In the genomic region with DNA sequence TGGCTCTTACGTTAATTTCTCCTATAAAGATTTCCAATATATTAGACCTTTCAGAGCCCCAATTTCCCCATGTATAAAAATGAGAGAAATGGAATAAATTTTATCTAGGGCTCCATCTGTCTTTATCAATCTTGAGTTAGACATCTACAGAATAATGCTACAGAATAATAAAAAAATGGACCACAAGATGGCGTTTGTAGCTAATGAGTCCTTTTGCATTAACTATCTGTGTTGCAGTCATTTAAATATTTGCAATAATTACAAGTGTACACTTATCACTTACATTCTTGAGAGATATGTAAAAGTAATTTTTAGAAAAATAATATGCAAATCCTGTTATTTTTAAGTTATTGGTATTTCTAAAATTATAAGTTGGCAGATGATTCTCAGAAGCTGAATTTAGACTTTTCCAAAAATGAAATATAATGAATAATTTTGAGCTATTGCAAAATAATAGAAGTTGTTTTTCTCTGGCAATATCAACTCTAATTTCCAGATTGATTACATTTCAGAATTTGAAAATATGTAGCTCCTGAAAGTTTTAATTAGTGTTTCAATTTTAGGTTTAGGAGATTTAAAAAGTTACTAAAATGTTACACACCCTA, we compare ENCODE assay signal across 9 cellular contexts.
DNase-seq lines count a peak whose midpoint lies in the region; ATAC-seq and TF ChIP-seq lines count a peak whose summit lies in the region.
"Had no signal": no experiment of that assay in that cellular context is flagged by ENCODE, and none has a peak within 500 bp of the region (broad histone marks: within the 10 kb centered on the region; RNA-seq: fewer than 3 reads in every experiment).

No MANE protein-coding gene starts in this region.

- no peaks in the 10 kb centered on the region for H3K36me3 Mint-ChIP-seq in neural crest cell (ENCODE audit: low read depth)
- no peaks in the 10 kb centered on the region for H3K36me3 Mint-ChIP-seq in activated T-helper 17 cell treated with anti-CD3 and anti-CD28 coated beads, Interleukin-2, amount 50 U/mL, for 72 hours (ENCODE audit: low read depth)

- DNase-seq in NCI-H2081 (lab: John Stamatoyannopoulos, UW) (peak; percentile 2 to 18), NCI-H2081 treated with DMSO at 0.1 percent for 48 hours (lab: John Stamatoyannopoulos, UW) (no peak), HT1080 (ENCODE audit: low read depth) (peak; percentile 1), astrocyte of the cerebellum (ENCODE audit: low read depth) (peak; percentile 3), neural crest cell (ENCODE audit: low read depth, low spot score) (no peak), H4 (ENCODE audit: low spot score) (no peak), HEK293T (ENCODE audit: extremely low spot score) (no peak)

- H3K4me3 Mint-ChIP-seq in neural crest cell = no peak overlapping the region
- no peak overlapping the region for H3K4me3 Mint-ChIP-seq in activated T-helper 17 cell treated with anti-CD3 and anti-CD28 coated beads, Interleukin-2, amount 50 U/mL, for 72 hours
- H3K4me3 Mint-ChIP-seq: stimulated activated naive CD8-positive, alpha-beta T cell treated with anti-CD3 and anti-CD28 coated beads, Interleukin-15, Interleukin-2, amounts not matched to agents 100 ng/mL and 50 ng/mL, for 24 hours had no signal

- H3K4me3 ChIP-seq in astrocyte of the cerebellum (ENCODE audit: low read depth, low read length) = no peak overlapping the region

- H3K4me1 Mint-ChIP-seq in neural crest cell = no peaks in the 10 kb centered on the region
- H3K4me1 Mint-ChIP-seq in activated T-helper 17 cell treated with anti-CD3 and anti-CD28 coated beads, Interleukin-2, amount 50 U/mL, for 72 hours = no peaks in the 10 kb centered on the region

- TF ChIP-seq CTCF in astrocyte of the cerebellum (IDR thresholded peaks at IDR 0.05; ENCODE audit: low read depth, low read length, missing control alignments) (peak; percentile 14), neural crest cell (conservative IDR thresholded peaks at IDR 0.05) (peak; percentile 62)

- ATAC-seq in activated T-helper 17 cell treated with anti-CD3 and anti-CD28 coated beads, Interleukin-2, amount 50 U/mL, for 72 hours (replicated peaks) = no peak

- CTCF ChIA-PET in HEK293T (lab: Yijun Ruan, JAX) = interaction anchor here (1.1 kb wide), 1 partner anchor 22 kb away, joined by 4 read pairs; no protein-coding TSS in a partner anchor

- in situ Hi-C loops in astrocyte of the cerebellum (cut with HindIII; ENCODE audit: low sequenced_read_pairs) = no loop called here

- POLR2A ChIA-PET in HEK293T (lab: Yijun Ruan, JAX) = no interaction called here

- H3K27ac Mint-ChIP-seq in neural crest cell (ENCODE audit: unreplicated experiment) = no peak overlapping the region
- no peak overlapping the region for H3K27ac Mint-ChIP-seq in activated T-helper 17 cell treated with anti-CD3 and anti-CD28 coated beads, Interleukin-2, amount 50 U/mL, for 72 hours
- H3K27ac Mint-ChIP-seq: stimulated activated naive CD8-positive, alpha-beta T cell treated with anti-CD3 and anti-CD28 coated beads, Interleukin-15, Interleukin-2, amounts not matched to agents 100 ng/mL and 50 ng/mL, for 24 hours had no signal

- H3K27me3 Mint-ChIP-seq in neural crest cell (ENCODE audit: low read depth) = no peaks in the 10 kb centered on the region
- H3K27me3 Mint-ChIP-seq in activated T-helper 17 cell treated with anti-CD3 and anti-CD28 coated beads, Interleukin-2, amount 50 U/mL, for 72 hours = no peaks in the 10 kb centered on the region

- H3K9me3 Mint-ChIP-seq in neural crest cell = no peaks in the 10 kb centered on the region
- no peaks in the 10 kb centered on the region for H3K9me3 Mint-ChIP-seq in activated T-helper 17 cell treated with anti-CD3 and anti-CD28 coated beads, Interleukin-2, amount 50 U/mL, for 72 hours
- H3K9me3 Mint-ChIP-seq: stimulated activated naive CD8-positive, alpha-beta T cell treated with anti-CD3 and anti-CD28 coated beads, Interleukin-15, Interleukin-2, amounts not matched to agents 100 ng/mL and 50 ng/mL, for 24 hours had no signal

TF ChIP-seq in HEK293T, 16 proteins besides CTCF, POLR2A, EP300 and RAD21:
- TF ChIP-seq BHLHE40 (IDR thresholded peaks at IDR 0.05; ENCODE audit: borderline replicate concordance) = no peak
- TF ChIP-seq FOXA1 (IDR thresholded peaks at IDR 0.05) = no peak
- TF ChIP-seq PKNOX1 (IDR thresholded peaks at IDR 0.05) = no peak
- no peak for TF ChIP-seq CTBP1 (IDR thresholded peaks at IDR 0.05; ENCODE audit: borderline replicate concordance)
- no peak for TF ChIP-seq SP1 (IDR thresholded peaks at IDR 0.05)
- no peak for TF ChIP-seq TARDBP (IDR thresholded peaks at IDR 0.05)
- TF ChIP-seq ZNF384 (IDR thresholded peaks at IDR 0.05) = no peak
- no peak for TF ChIP-seq ELF4 (IDR thresholded peaks at IDR 0.05)
- no peak for TF ChIP-seq SUZ12 (IDR thresholded peaks at IDR 0.05)
- no peak for TF ChIP-seq L3MBTL2 (conservative IDR thresholded peaks at IDR 0.05)
- no peak for TF ChIP-seq FOXK2 (IDR thresholded peaks at IDR 0.05)
- TF ChIP-seq LEF1 (IDR thresholded peaks at IDR 0.05; ENCODE audit: borderline replicate concordance) = no peak
TF ChIP-seq in HEK293T: peak in this region for 0.

Comparison
In these comparisons a context has a peak if more than half of its experiments do, and no peak if none do; other contexts are left out.
1. DNase-seq: peak in NCI-H2081 (2 of 2), HT1080 (single experiment) and astrocyte of the cerebellum (single experiment); none in NCI-H2081 treated with DMSO at 0.1 percent for 48 hours (single experiment), neural crest cell (single experiment), H4 (single experiment) and HEK293T (single experiment).